Comparison of ENCODE assay signal across 29 cellular contexts in the genomic region with DNA sequence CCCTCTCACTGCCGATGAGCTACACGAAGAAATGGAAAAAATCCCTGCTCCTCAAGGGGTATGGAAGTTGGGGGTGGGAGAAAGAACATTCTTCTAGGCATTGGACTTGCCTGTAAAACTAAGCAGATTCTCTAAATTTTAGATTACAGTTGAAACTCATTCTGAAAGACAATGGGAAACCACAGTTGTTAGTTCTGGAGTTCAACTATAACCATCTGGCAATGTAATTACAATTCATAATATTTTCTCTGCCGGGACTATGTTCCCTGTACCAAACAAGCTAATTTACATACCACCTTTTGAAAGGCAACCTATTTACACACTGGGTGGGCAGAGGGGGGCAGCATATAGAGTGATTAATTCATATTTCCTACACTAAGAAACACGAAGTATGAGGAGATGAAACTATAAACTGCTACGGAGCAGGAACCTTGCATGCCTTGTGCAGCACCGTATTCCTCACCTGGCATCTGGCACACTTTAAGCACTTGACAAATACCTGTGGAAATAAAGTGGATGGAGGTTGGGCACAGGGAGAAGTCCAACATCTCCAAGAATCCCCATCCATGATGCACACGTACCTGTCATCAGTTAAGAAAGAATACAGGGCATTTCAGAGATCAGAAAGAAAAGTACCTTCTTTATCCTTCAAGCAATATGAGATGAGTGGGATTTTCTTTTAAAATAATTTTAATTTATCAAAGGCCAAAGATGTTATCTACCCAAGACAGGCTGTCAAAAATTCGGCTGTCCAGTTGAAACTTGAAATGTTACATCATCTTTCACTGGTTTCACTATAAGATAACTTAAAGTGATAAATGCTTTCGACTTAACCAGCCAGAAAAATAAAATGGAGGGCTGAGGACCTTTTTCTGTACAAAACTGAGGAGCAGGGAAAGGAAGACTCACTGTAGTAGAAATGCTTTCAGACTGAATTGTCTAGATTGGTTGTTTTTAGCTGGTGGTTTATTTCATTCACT. TPM values are rescaled to one million over a fixed set of nuclear protein-coding genes. Genes with fewer than 3 reads are reported as not detected.
DNase-seq lines count a peak whose midpoint lies in the region; ATAC-seq, FAIRE-seq and TF ChIP-seq lines count a peak whose summit lies in the region.
"Had no signal": no experiment of that assay in that cellular context is flagged by ENCODE, and none has a peak within 500 bp of the region (broad histone marks: within the 10 kb centered on the region; RNA-seq: fewer than 3 reads in every experiment).

No MANE protein-coding gene starts in this region.

- H3K9me3 ChIP-seq in GM12878 (replicated peaks; ENCODE audit: control insufficient read depth, insufficient read depth, low read length), result peaks cover 13% of the 10 kb centered on the region

- H3K4me2 ChIP-seq in GM12878 (ENCODE audit: control insufficient read depth, insufficient read depth), result peak overlapping the region; percentile 84

- DNase-seq in NCI-H1694 treated with DMSO at 0.1 percent for 48 hours (lab: John Stamatoyannopoulos, UW) (peak; percentile 28), NCI-H1694 (lab: John Stamatoyannopoulos, UW) (no peak), GM12891 (ENCODE audit: insufficient read length, low spot score) (no peak), GM12878 (ENCODE audit: low read depth, low spot score) (no peak), nephron progenitor cell (no peak), nucleus accumbens (lab: John Stamatoyannopoulos, UW) (no peak), retina (no peak)
- DNase-seq: 8988T; activated CD4-positive, CD25-positive, alpha-beta regulatory T cell; activated CD8-positive, alpha-beta memory T cell treated with anti-CD3 and anti-CD28 coated beads, Interleukin-2, amount 10 ng/mL, durations not matched to agents 7 days and 5 days; activated gamma-delta T cell treated with Interleukin-2 at 50 U/mL for 16 hours; activated T-cell treated with anti-CD3 and anti-CD28 coated beads, Interleukin-2, amount 50 U/mL, for 4 hours; dermis blood vessel endothelial cell; endodermal cell; glutamatergic neuron; IMR-90; midbrain; naive thymus-derived CD8-positive, alpha-beta T cell; NCI-H146; NK-92 treated with Interleukin-12 subunit alpha and Interleukin-12 subunit beta, amount 100 ng/mL, for 24 hours; SHP77; stimulated activated CD4-positive, alpha-beta T cell treated with anti-CD3 and anti-CD28 coated beads, Interleukin-4, amount 100 ng/mL, for 1 hour; T-helper 17 cell; transverse colon had no signal

- H3K27me3 Mint-ChIP-seq in nephron progenitor cell (ENCODE audit: low read depth, poor library complexity), result peaks cover 3% of the 10 kb centered on the region
- H3K27me3 Mint-ChIP-seq: activated CD8-positive, alpha-beta memory T cell treated with anti-CD3 and anti-CD28 coated beads, Interleukin-2, amount 10 ng/mL, durations not matched to agents 7 days and 5 days; central memory CD8-positive, alpha-beta T cell; naive thymus-derived CD8-positive, alpha-beta T cell; T-helper 17 cell had no signal

- 85% methylated on average over 9 of the region's 9 CpGs for WGBS in GM12878 (ENCODE audit: insufficient coverage, insufficient replicate concordance, low lambda C conversion rate, missing lambda C conversion rate)

- CTCF ChIA-PET in GM12878 (lab: Yijun Ruan, JAX), result interaction anchor here (1.1 kb wide), 1 partner anchor 21 kb away, joined by 3 read pairs; no protein-coding TSS in a partner anchor

- POLR2A ChIA-PET in GM12878 (lab: Charles Lee), result no interaction called here

- H2AFZ ChIP-seq in GM12878 (ENCODE audit: control insufficient read depth, low read depth, low read length), result peak overlapping the region; percentile 23; the same call in 1 of the 2 replicates

- no peak for TF ChIP-seq EP300 in GM12878 (IDR thresholded peaks at IDR 0.05; ENCODE audit: borderline replicate concordance in 1 of 2, control insufficient read depth in 1 of 2, low read depth in 2 of 2, low read length in 2 of 2)

- SMC1A ChIA-PET in GM12878 (lab: Charles Lee; ENCODE audit: uncharacterized antibody, unreplicated experiment), result interaction anchor here (0.8 to 0.9 kb wide), 2 partner anchors 13 to 46 kb away, joined by 3 read pairs; no protein-coding TSS in a partner anchor

- no peak for TF ChIP-seq POLR2A in GM12891 (IDR thresholded peaks at IDR 0.05; ENCODE audit: low read depth, low read length)
- no peak for TF ChIP-seq POLR2A in GM12878 (IDR thresholded peaks at IDR 0.05; ENCODE audit: low read depth, low read length)

- intact Hi-C loops in GM12878 (cut with micrococcal nuclease; ENCODE audit: unreplicated experiment), result no loop called here

- H3K4me3 ChIP-seq in GM12878, result no peak overlapping the region
- H3K4me3 ChIP-seq: transverse colon had no signal

- FAIRE-seq in GM12891 (lab: Jason Lieb, UNC) (peak; percentile 56), GM12878 (lab: Jason Lieb, UNC) (no peak)

- peak; percentile 75 for ATAC-seq in GM12878
- ATAC-seq in HG03442 (IDR thresholded peaks at IDR 0.05; ENCODE audit: unreplicated experiment), result no peak
- ATAC-seq: activated CD8-positive, alpha-beta memory T cell treated with anti-CD3 and anti-CD28 coated beads, Interleukin-2, amount 10 ng/mL, durations not matched to agents 7 days and 5 days; activated T-cell treated with anti-CD3 and anti-CD28 coated beads, Interleukin-2, amount 50 U/mL, for 4 hours; left lobe of liver; naive thymus-derived CD8-positive, alpha-beta T cell; Panc1; T-helper 17 cell had no signal

- no peaks in the 10 kb centered on the region for H4K20me1 ChIP-seq in GM12878 (ENCODE audit: control insufficient read depth, insufficient read depth)

- no peaks in the 10 kb centered on the region for H3K4me1 Mint-ChIP-seq in nephron progenitor cell
- H3K4me1 Mint-ChIP-seq: endodermal cell had no signal

- in situ Hi-C loops in GM12878 (cut with MboI), result no loop called here

- no peak overlapping the region; the same call in 1 of the 2 replicates for H3K9ac ChIP-seq in GM12878 (ENCODE audit: control insufficient read depth, insufficient read depth, low read length)

- peak overlapping the region; percentile 18 for H3K27ac ChIP-seq in GM12878 (ENCODE audit: control insufficient read depth, insufficient read depth)
- H3K27ac ChIP-seq: transverse colon had no signal

- peaks cover 88% of the 10 kb centered on the region for H3K36me3 Mint-ChIP-seq in nephron progenitor cell (ENCODE audit: low read depth)

- TF ChIP-seq RAD21 in GM12878 (IDR thresholded peaks at IDR 0.05; ENCODE audit: insufficient read depth, low read depth, low read length), result no peak

- H3K27ac Mint-ChIP-seq in nephron progenitor cell, result peak overlapping the region; percentile 78
- H3K27ac Mint-ChIP-seq: activated CD8-positive, alpha-beta memory T cell treated with anti-CD3 and anti-CD28 coated beads, Interleukin-2, amount 10 ng/mL, durations not matched to agents 7 days and 5 days; endodermal cell; T-helper 17 cell had no signal

- RAD21 ChIA-PET in GM12878 (lab: Charles Lee; ENCODE audit: unreplicated experiment), result no interaction called here

- peaks cover 11% of the 10 kb centered on the region for H3K4me1 ChIP-seq in GM12878 (ENCODE audit: control insufficient read depth, insufficient read depth, low read length)
- H3K4me1 ChIP-seq: transverse colon had no signal

- H3K4me3 Mint-ChIP-seq in nephron progenitor cell, result no peak overlapping the region
- H3K4me3 Mint-ChIP-seq: activated CD8-positive, alpha-beta memory T cell treated with anti-CD3 and anti-CD28 coated beads, Interleukin-2, amount 10 ng/mL, durations not matched to agents 7 days and 5 days; activated T-cell treated with anti-CD3 and anti-CD28 coated beads, Interleukin-2, amount 50 U/mL, for 4 hours; CD14-positive monocyte; central memory CD8-positive, alpha-beta T cell; endodermal cell; T-helper 17 cell had no signal

- no peaks in the 10 kb centered on the region; a peak in 1 of 4 replicates for H3K36me3 ChIP-seq in GM12878 (ENCODE audit: control insufficient read depth in 2 of 2, insufficient read depth in 2 of 2, low read length in 1 of 2)
- H3K36me3 ChIP-seq: transverse colon had no signal

- H3K27me3 ChIP-seq in GM12878 (replicated peaks in 1 of 2; ENCODE audit: control insufficient read depth in 2 of 2, insufficient read depth in 2 of 2, low read length in 1 of 2), result no peaks in the 10 kb centered on the region
- H3K27me3 ChIP-seq: transverse colon had no signal

- no TSS peak for BruUV-seq in GM12878 (replicated peaks; lab: Mats Ljungman, UMichigan)

- H3K79me2 ChIP-seq in GM12878 (ENCODE audit: control insufficient read depth, insufficient read depth, low read length), result peaks cover 30% of the 10 kb centered on the region

- TF ChIP-seq CTCF in GM12878 (IDR thresholded peaks at IDR 0.05 in 2 of 3, conservative IDR thresholded peaks at IDR 0.05 in 1 of 3; ENCODE audit: control insufficient read depth in 2 of 3, extremely low read depth in 1 of 3, insufficient read depth in 1 of 3, low read depth in 3 of 3, low read length in 3 of 3) (no peak), nephron progenitor cell (IDR thresholded peaks at IDR 0.05) (no peak)

- H3K9me3 Mint-ChIP-seq in nephron progenitor cell, result peaks cover 65% of the 10 kb centered on the region

TF ChIP-seq in GM12891, 5 proteins besides CTCF, POLR2A, EP300 and RAD21 (continues in another document):
- TF ChIP-seq TAF1 (IDR thresholded peaks at IDR 0.05; ENCODE audit: low read depth, low read length), result no peak
- no peak for TF ChIP-seq POLR2AphosphoS5 (IDR thresholded peaks at IDR 0.05; ENCODE audit: low read depth, low read length)
- TF ChIP-seq PAX5 (IDR thresholded peaks at IDR 0.05; ENCODE audit: insufficient read depth, low read length, severe bottlenecking), result no peak

TF ChIP-seq in GM12878, 131 proteins besides CTCF, POLR2A, EP300 and RAD21 (continues in another document):
- TF ChIP-seq SIX5 (IDR thresholded peaks at IDR 0.05; ENCODE audit: low read depth, low read length, severe bottlenecking) (no peak), RUNX3 (IDR thresholded peaks at IDR 0.05; ENCODE audit: low read length) (peak; percentile 72), IKZF1 (conservative IDR thresholded peaks at IDR 0.05) (no peak)

RNA-seq across cellular contexts. Expression of a gene that starts 54.2 kb away (rescaled TPM):
- 48.3 TPM for polyA plus RNA-seq in GM12891 (2012; ENCODE audit: low read depth, missing spikeins)
- 167 and 185 TPM in 2 replicates for total RNA-seq in GM12878 (2013; cell fraction: nucleolus; rRNA removed)
- total RNA-seq in GM12878 (2014; rRNA removed) (52.2 and 58.7 TPM in 2 replicates), GM12878 (2014; rRNA removed; fragmentation: Illumina TruSeq; extraction: Trizol) (64.4 and 65.7 TPM in 2 replicates), GM12878 (2021) (59.3 and 62.8 TPM in 2 replicates)
- 34.2 TPM for polyA plus RNA-seq in GM12878 (2011; ENCODE audit: low read depth)
- polyA plus RNA-seq in GM12878 (2011; rRNA removed) (132 and 152 TPM in 2 replicates), GM12878 (2014; fragmentation: Illumina TruSeq; extraction: Trizol) (111 and 113 TPM in 2 replicates), GM12878 (2014; fragmentation: Nextera tagmentation; extraction: Ambion mirVana) (100 to 1,000 TPM; 117 to 120 TPM), GM12878 (2014; rRNA removed) (62.7 and 72.3 TPM in 2 replicates), GM12878 (2016; fragmentation: Nextera tagmentation; extraction: Ambion mirVana) (100 to 1,000 TPM; 110 to 127 TPM)
- polyA plus RNA-seq in GM12878 (2011; cell fraction: cytosol; rRNA removed), result 88.3 and 91.2 TPM in 2 replicates
- 92.4 and 118 TPM in 2 replicates for polyA plus RNA-seq in GM12878 (2011; cell fraction: nucleus; rRNA removed)
- polyA plus RNA-seq in GM12878 (2012), result 43.3 and 59.1 TPM in 2 replicates
- polyA minus RNA-seq in GM12878 (2011; rRNA and poly(A)+ RNA removed), result 99.2 and 111 TPM in 2 replicates
- polyA minus RNA-seq in GM12878 (2011; cell fraction: cytosol; rRNA and poly(A)+ RNA removed), result 25.3 and 26.0 TPM in 2 replicates
- 60.6 and 80.0 TPM in 2 replicates for polyA minus RNA-seq in GM12878 (2011; cell fraction: nucleus; rRNA and poly(A)+ RNA removed)
